In the genomic region with DNA sequence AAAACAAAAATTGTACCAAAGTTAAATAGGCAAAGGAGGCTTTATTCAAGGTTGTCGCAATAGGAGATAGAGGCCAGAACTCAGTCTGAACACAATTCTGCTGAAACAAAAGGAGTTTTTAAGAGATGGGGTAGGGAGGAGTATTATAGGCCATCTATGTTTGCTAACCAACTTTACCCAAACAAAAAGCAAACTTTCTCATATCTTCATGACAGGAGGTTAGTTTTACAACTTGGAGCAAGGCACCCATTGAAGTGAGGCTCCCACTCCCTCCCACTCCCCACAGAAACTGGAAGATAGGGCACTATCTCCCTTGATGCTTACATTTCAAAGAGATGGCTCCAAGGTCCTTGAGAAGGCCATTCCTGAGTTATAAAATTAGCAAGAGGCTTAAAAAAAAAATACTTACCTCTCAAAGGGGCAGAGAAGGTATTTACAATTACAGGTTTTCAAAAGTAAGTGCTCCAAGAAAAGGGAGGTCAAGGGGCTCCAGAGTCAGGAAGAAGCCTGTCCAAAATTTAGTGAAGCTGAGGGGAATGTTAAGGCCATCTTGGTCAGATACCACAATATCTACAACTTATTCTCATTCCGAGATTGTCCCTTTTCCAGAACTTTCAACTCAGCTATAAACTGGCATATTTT, we compare ENCODE assay signal across 8 cellular contexts.
"Had no signal": no experiment of that assay in that cellular context is flagged by ENCODE, and none has a peak within 500 bp of the region (broad histone marks: within the 10 kb centered on the region; RNA-seq: fewer than 3 reads in every experiment).

No MANE protein-coding gene starts in this region.

- FAIRE-seq: G401.6, GM12878, GM12891, GM12892, GM18507, GM19239 had no signal

- H3K4me3 ChIP-seq: GM12878 had no signal

- ATAC-seq: GM12878 had no signal

- DNase-seq: GDM1, GF-D8 had no signal
